In genomic region chr22:25494774-25495173, GRCh38 we compare ENCODE assay signal across 12 cellular contexts.
DNase-seq lines count a peak whose midpoint lies in the region; ATAC-seq, FAIRE-seq and TF ChIP-seq lines count a peak whose summit lies in the region.
"Had no signal": no experiment of that assay in that cellular context is flagged by ENCODE, and none has a peak within 500 bp of the region (broad histone marks: within the 10 kb centered on the region; RNA-seq: fewer than 3 reads in every experiment).

No MANE protein-coding gene starts in this region.

- peak; percentile 53 for ATAC-seq in GM19397 (IDR thresholded peaks at IDR 0.05; ENCODE audit: unreplicated experiment)
- peak; percentile 72 for ATAC-seq in HG03196 (IDR thresholded peaks at IDR 0.05; ENCODE audit: unreplicated experiment)
- ATAC-seq: left lung, Right ventricle myocardium inferior had no signal

- no peak for TF ChIP-seq POLR2A in H54 (IDR thresholded peaks at IDR 0.05; ENCODE audit: low read depth, low read length)

- no peak overlapping the region for H2AFZ ChIP-seq in osteoblast (ENCODE audit: low read length)

- no peak for FAIRE-seq in H54 (lab: Jason Lieb, UNC)

- H3K4me3 ChIP-seq in WERI-Rb-1 (ENCODE audit: low read depth, low read length) (no peak overlapping the region), osteoblast (ENCODE audit: insufficient read depth, low read length) (no peak overlapping the region)
- H3K4me3 ChIP-seq: BLaER1, left lung had no signal

- DNase-seq in GM10248 (ENCODE audit: extremely low spot score) (peak; percentile 56), WERI-Rb-1 (no peak), kidney glomerular epithelial cell (lab: John Stamatoyannopoulos, UW) (no peak), osteoblast (ENCODE audit: insufficient read length, low spot score, missing footprints) (no peak), CD14-positive monocyte (ENCODE audit: low spot score) (no peak), H54 (ENCODE audit: insufficient read length, low spot score) (no peak)
- DNase-seq: left lung, NCI-H1417 treated with DMSO at 0.1 percent for 48 hours had no signal

- CTCF ChIA-PET in GM10248 (lab: Yijun Ruan, JAX): interaction anchor here (1.3 to 1.8 kb wide), 2 partner anchors 10 to 13 kb away, joined by 3 to 6 read pairs; no protein-coding TSS in a partner anchor

- POLR2A ChIA-PET in GM10248 (lab: Yijun Ruan, JAX): interaction anchor here (0.6 kb wide), 1 partner anchor 49 kb away, joined by 3 read pairs; no protein-coding TSS in a partner anchor

- H3K27me3 Mint-ChIP-seq in CD14-positive monocyte (ENCODE audit: low read depth in 3 of 3): peaks cover 8 to 13% (median 8%) of the 10 kb centered on the region in 3 donors

- H3K4me1 Mint-ChIP-seq in CD14-positive monocyte: peaks cover 37% of the 10 kb centered on the region

- TF ChIP-seq CTCF in GM10248 (IDR thresholded peaks at IDR 0.05; ENCODE audit: control extremely low read depth, extremely low read depth, low read depth, missing control alignments) (no peak), WERI-Rb-1 (IDR thresholded peaks at IDR 0.05; ENCODE audit: low read depth, low read length) (no peak), osteoblast (IDR thresholded peaks at IDR 0.05; ENCODE audit: extremely low read depth, low read depth, low read length) (no peak), CD14-positive monocyte (IDR thresholded peaks at IDR 0.05) (no peak)

- no peaks in the 10 kb centered on the region for H4K20me1 ChIP-seq in osteoblast (ENCODE audit: insufficient read depth, low read length)
- H4K20me1 ChIP-seq: BLaER1 had no signal

- H3K79me2 ChIP-seq in osteoblast (ENCODE audit: insufficient read depth, low read length): no peaks in the 10 kb centered on the region

- H3K4me3 Mint-ChIP-seq in CD14-positive monocyte: peak overlapping the region in 1 of 2 donors; percentile 44

- intact Hi-C loops in CD14-positive monocyte (cut with micrococcal nuclease): no loop called here

- H3K27me3 ChIP-seq in WERI-Rb-1 (ENCODE audit: insufficient read depth, low read depth, severe bottlenecking) (no peaks in the 10 kb centered on the region), osteoblast (ENCODE audit: insufficient read depth, low read length) (peaks cover 3% of the 10 kb centered on the region)
- H3K27me3 ChIP-seq: BLaER1, left lung had no signal

- no peak overlapping the region for H3K4me2 ChIP-seq in osteoblast (ENCODE audit: insufficient read depth, low read length)
- H3K4me2 ChIP-seq: BLaER1 had no signal

- peak overlapping the region in 2 of 7 donors; percentile 33 to 40 for H3K27ac Mint-ChIP-seq in CD14-positive monocyte

- H3K4me1 ChIP-seq in osteoblast (ENCODE audit: insufficient read depth, low read length): no peaks in the 10 kb centered on the region
- H3K4me1 ChIP-seq: BLaER1 had no signal

- H3K9me3 ChIP-seq in WERI-Rb-1 (ENCODE audit: severe bottlenecking) (peaks cover 4% of the 10 kb centered on the region), osteoblast (ENCODE audit: low read depth, low read length) (no peaks in the 10 kb centered on the region)
- H3K9me3 ChIP-seq: left lung had no signal

- H3K36me3 Mint-ChIP-seq in CD14-positive monocyte: peaks cover 13 to 15% of the 10 kb centered on the region in 2 donors

- peaks cover 0 to 2% (median 0%) of the 10 kb centered on the region in 7 donors for H3K9me3 Mint-ChIP-seq in CD14-positive monocyte

- H3K36me3 ChIP-seq in WERI-Rb-1 (peaks cover 16% of the 10 kb centered on the region), osteoblast (ENCODE audit: insufficient read depth, low read length) (no peaks in the 10 kb centered on the region)

- H3K27ac ChIP-seq in WERI-Rb-1 (peak overlapping the region; percentile 91), osteoblast (ENCODE audit: low read depth, low read length) (no peak overlapping the region)
- H3K27ac ChIP-seq: BLaER1, left lung had no signal
